1 cellular context compared by ENCODE assay signal in the genomic region with DNA sequence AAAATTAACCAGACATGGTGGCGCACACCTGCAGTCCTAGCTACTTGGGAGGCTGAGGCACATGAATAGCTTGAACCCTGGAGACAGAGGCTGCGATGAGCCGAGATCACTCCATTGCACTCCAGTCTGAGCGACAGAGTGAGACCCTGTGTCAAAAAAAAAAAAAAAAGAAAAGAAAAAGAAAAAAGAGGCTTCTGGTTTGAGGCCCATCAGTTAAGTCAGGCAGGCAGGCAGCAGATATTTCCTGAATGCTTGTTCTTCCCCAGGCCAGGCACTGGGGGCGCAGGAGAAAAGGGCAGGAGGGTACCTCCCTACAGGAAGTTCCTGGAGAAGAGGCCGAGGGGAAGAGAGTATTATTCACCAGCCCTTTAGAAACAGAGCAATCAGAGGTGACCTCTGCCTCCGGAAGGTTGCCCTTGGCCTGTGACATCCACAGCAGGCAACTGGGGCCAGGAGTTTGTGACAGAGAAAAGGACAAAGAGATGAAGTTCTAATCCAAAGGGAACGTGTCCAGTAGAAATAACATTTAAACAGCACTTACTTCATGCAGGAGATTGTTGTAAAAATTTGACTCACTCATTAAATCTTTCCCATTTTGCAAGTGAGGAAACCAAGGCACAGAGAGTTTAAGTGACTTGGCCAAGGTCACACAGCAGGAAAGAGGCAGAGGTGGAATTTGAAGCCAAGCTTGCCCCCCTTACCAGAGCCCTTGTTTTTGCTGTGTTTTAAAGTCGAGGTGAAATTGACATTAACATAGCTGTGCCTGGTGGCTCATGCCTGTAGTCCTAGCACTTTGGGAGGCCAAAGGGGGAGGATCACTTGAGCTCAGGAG.
TF ChIP-seq lines count a peak whose summit lies in the region.

No MANE protein-coding gene starts in this region.

TF ChIP-seq in H1, 55 proteins besides CTCF, POLR2A, EP300 and RAD21:
- TF ChIP-seq GABPA (IDR thresholded peaks at IDR 0.05; ENCODE audit: borderline replicate concordance, insufficient read depth, low read length) (no peak), KDM1A (IDR thresholded peaks at IDR 0.05; ENCODE audit: borderline replicate concordance, low read length) (peak; percentile 72), SIX5 (IDR thresholded peaks at IDR 0.05; ENCODE audit: low read depth, low read length) (no peak), TAF1 (IDR thresholded peaks at IDR 0.05; ENCODE audit: low read depth, low read length) (peak; percentile 46; the same call in 1 of the 2 replicates), CTBP2 (IDR thresholded peaks at IDR 0.05; ENCODE audit: borderline replicate concordance, insufficient read depth, insufficient read length, low read length) (no peak), SIRT6 (IDR thresholded peaks at IDR 0.05; ENCODE audit: low read length) (no peak), CHD2 (IDR thresholded peaks at IDR 0.05; ENCODE audit: low read length) (no peak), BCL11A (IDR thresholded peaks at IDR 0.05; ENCODE audit: low read depth in 2 of 2, low read length in 2 of 2) (no peak), TCF12 (IDR thresholded peaks at IDR 0.05; ENCODE audit: low read depth, low read length) (no peak), CBX5 (IDR thresholded peaks at IDR 0.05; ENCODE audit: low read depth, low read length) (no peak), KDM5A (IDR thresholded peaks at IDR 0.05; ENCODE audit: low read length) (no peak), HDAC6 (IDR thresholded peaks at IDR 0.05; ENCODE audit: low read depth, low read length) (no peak), TEAD4 (IDR thresholded peaks at IDR 0.05; ENCODE audit: low read depth, low read length) (no peak), ASH2L (IDR thresholded peaks at IDR 0.05; ENCODE audit: low read length) (peak; percentile 43), SP1 (IDR thresholded peaks at IDR 0.05; ENCODE audit: low read depth, low read length) (peak; percentile 48; the same call in 1 of the 2 replicates)
